In the genomic region with DNA sequence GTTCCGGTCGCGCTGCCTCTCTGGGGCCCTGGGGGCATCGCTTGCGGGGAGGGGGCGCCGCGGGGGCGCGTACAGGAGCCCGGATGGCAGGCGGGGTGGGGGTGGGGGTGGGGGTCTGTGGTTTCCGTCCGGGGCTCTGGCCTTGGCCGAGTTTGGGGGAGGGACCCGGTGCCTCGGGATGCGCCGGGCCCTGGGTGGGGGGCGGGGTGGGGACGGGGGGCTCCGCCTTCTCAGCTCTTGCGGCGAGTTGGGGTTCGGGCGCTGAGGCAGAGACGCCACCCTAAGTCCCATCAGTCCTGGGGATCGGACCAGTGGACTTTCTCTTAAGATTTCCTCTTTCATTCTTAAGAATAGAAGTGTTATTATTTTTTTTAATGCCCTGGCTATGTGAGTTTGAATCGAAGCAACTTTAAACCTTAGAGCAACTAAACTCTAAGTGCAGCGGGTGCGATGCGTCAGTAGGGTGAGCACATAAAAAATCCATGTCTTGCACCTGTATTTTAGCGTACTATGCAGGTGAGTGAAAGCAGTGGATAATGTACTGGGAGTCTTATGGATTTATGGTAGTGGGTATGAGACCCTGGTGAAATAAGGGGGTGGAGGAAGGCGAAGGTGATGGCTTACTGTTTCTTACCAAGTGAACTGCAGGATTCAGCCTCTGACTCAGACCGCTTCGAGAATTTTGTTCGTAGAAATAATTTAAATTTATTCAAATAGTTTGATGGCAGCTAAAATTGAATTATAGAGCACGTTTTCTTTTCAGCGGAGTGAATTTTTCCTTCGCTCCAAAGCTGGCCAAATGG, we compare ENCODE assay signal across 8 cellular contexts. TPM values are rescaled to one million over a fixed set of nuclear protein-coding genes. Genes with fewer than 3 reads are reported as not detected.
DNase-seq lines count a peak whose midpoint lies in the region; ATAC-seq and TF ChIP-seq lines count a peak whose summit lies in the region.

No MANE protein-coding gene starts in this region.

- H3K27ac ChIP-seq in 22Rv1 = peak overlapping the region; percentile 81
- peak overlapping the region; percentile 93 to 99 (median 95) for H3K27ac ChIP-seq in right lobe of liver

- peak overlapping the region; percentile 84 for H3K4me3 Mint-ChIP-seq in WTC11
- peak overlapping the region; percentile 92 for H3K4me3 Mint-ChIP-seq in dendritic cell treated with granulocyte-macrophage colony-stimulating factor and Interleukin-4, amounts not matched to agents 40 ng/mL and 50 ng/mL, for 4 days

- CTCF ChIA-PET in WTC11 (lab: Charles Lee) = interaction anchor here (1.1 to 2.3 kb wide), 3 partner anchors 10 to 203 kb away, joined by 3 to 6 read pairs (median 5); no protein-coding TSS in a partner anchor

- no peak for TF ChIP-seq CTCF in 22Rv1 (IDR thresholded peaks at IDR 0.05)
- TF ChIP-seq CTCF in GM13977 (IDR thresholded peaks at IDR 0.05; ENCODE audit: extremely low read depth, insufficient read depth, missing control alignments) = no peak
- TF ChIP-seq CTCF in WTC11 (IDR thresholded peaks at IDR 0.05) = no peak
- no peak for TF ChIP-seq CTCF in right lobe of liver (IDR thresholded peaks at IDR 0.05)

- H3K4me1 ChIP-seq in right lobe of liver = peaks cover 0 to 37% (median 4%) of the 10 kb centered on the region in 4 donors

- ATAC-seq in WTC11 (peak; percentile 14), right lobe of liver (peak; percentile 1 to 11 (median 2)), HG02763 (IDR thresholded peaks at IDR 0.05; ENCODE audit: unreplicated experiment) (no peak)

- H3K9me3 Mint-ChIP-seq in WTC11 = no peaks in the 10 kb centered on the region
- H3K9me3 Mint-ChIP-seq in dendritic cell treated with granulocyte-macrophage colony-stimulating factor and Interleukin-4, amounts not matched to agents 40 ng/mL and 50 ng/mL, for 4 days = no peaks in the 10 kb centered on the region

- peak overlapping the region; percentile 76 to 92 (median 85) for H3K4me3 ChIP-seq in right lobe of liver

- H3K27me3 Mint-ChIP-seq in WTC11 (ENCODE audit: low read depth) = no peaks in the 10 kb centered on the region
- H3K27me3 Mint-ChIP-seq in dendritic cell treated with granulocyte-macrophage colony-stimulating factor and Interleukin-4, amounts not matched to agents 40 ng/mL and 50 ng/mL, for 4 days = no peaks in the 10 kb centered on the region

- POLR2A ChIA-PET in WTC11 (lab: Charles Lee) = interaction anchor here (0.7 to 1.9 kb wide), 10 partner anchors 10 to 612 kb away, joined by 3 to 11 read pairs (median 4); no protein-coding TSS in a partner anchor

- TF ChIP-seq POLR2A in right lobe of liver (IDR thresholded peaks at IDR 0.05) = no peak

- no peaks in the 10 kb centered on the region for H3K9me3 ChIP-seq in right lobe of liver

- H3K36me3 Mint-ChIP-seq in WTC11 = no peaks in the 10 kb centered on the region
- H3K36me3 Mint-ChIP-seq in dendritic cell treated with granulocyte-macrophage colony-stimulating factor and Interleukin-4, amounts not matched to agents 40 ng/mL and 50 ng/mL, for 4 days (ENCODE audit: low read depth) = peaks cover 18% of the 10 kb centered on the region

- peak overlapping the region; percentile 91 for H3K27ac Mint-ChIP-seq in WTC11
- H3K27ac Mint-ChIP-seq in dendritic cell treated with granulocyte-macrophage colony-stimulating factor and Interleukin-4, amounts not matched to agents 40 ng/mL and 50 ng/mL, for 4 days = peak overlapping the region; percentile 97

- intact Hi-C loops in dendritic cell treated with granulocyte-macrophage colony-stimulating factor and Interleukin-4, amounts not matched to agents 40 ng/mL and 50 ng/mL, for 4 days (cut with micrococcal nuclease) = loop anchor here (2.0 to 10.0 kb wide), 6 partner anchors 83 to 725 kb away; partner anchors contain the start of gene ZNF619
- intact Hi-C loops in right lobe of liver (cut with DNase I) = no loop called here

- peaks cover 46% of the 10 kb centered on the region for H3K4me1 Mint-ChIP-seq in WTC11
- H3K4me1 Mint-ChIP-seq in dendritic cell treated with granulocyte-macrophage colony-stimulating factor and Interleukin-4, amounts not matched to agents 40 ng/mL and 50 ng/mL, for 4 days (ENCODE audit: low read depth) = peaks cover 43% of the 10 kb centered on the region

- in situ Hi-C loops in GM13977 (cut with MboI; ENCODE audit: low pct_unique_long_range_greater_than_20kb, low sequenced_read_pairs, unreplicated experiment) = no loop called here

- no peaks in the 10 kb centered on the region for H3K27me3 ChIP-seq in right lobe of liver

- DNase-seq in GM13977 (ENCODE audit: low spot score) = peak; percentile 79
- peak; percentile 30 for DNase-seq in HT1080 (ENCODE audit: low read depth)
- DNase-seq in WTC11 (ENCODE audit: low spot score) = peak; percentile 53
- peak in 1 of 3 donors; percentile 43 for DNase-seq in right lobe of liver
- peak; percentile 19 for DNase-seq in stimulated activated CD8-positive, alpha-beta memory T cell treated with anti-CD3 and anti-CD28 coated beads, Interleukin-4, amount 100 ng/mL, for 24 hours (ENCODE audit: low read depth)

- no peaks in the 10 kb centered on the region for H3K36me3 ChIP-seq in right lobe of liver

- WGBS in right lobe of liver (ENCODE audit: insufficient coverage, low coverage, low lambda C conversion rate, missing lambda C conversion rate) = under 1% methylated on average over 18 of the region's 40 CpGs

TF ChIP-seq in WTC11, 78 proteins besides CTCF, POLR2A, EP300 and RAD21:
- no peak for TF ChIP-seq IRF2 (CRISPR knock-in tag; IDR thresholded peaks at IDR 0.05; ENCODE audit: borderline replicate concordance, low read depth)
- TF ChIP-seq MXD4 (CRISPR knock-in tag; IDR thresholded peaks at IDR 0.05; ENCODE audit: borderline replicate concordance) = no peak
- TF ChIP-seq HMGA2 (CRISPR knock-in tag; IDR thresholded peaks at IDR 0.05) = no peak
- no peak for TF ChIP-seq ZNF138 (CRISPR knock-in tag; conservative IDR thresholded peaks at IDR 0.05)
- no peak for TF ChIP-seq ZNF281 (CRISPR knock-in tag; IDR thresholded peaks at IDR 0.05)
- TF ChIP-seq HMGXB4 (CRISPR knock-in tag; IDR thresholded peaks at IDR 0.05) = no peak
- no peak for TF ChIP-seq ZBTB43 (CRISPR knock-in tag; IDR thresholded peaks at IDR 0.05)
- TF ChIP-seq E2F4 (CRISPR knock-in tag; IDR thresholded peaks at IDR 0.05; ENCODE audit: borderline replicate concordance, low read depth) = no peak
- no peak for TF ChIP-seq CREB1 (CRISPR knock-in tag; IDR thresholded peaks at IDR 0.05)
- no peak for TF ChIP-seq ZNF671 (CRISPR knock-in tag; IDR thresholded peaks at IDR 0.05)

RNA-seq across cellular contexts. Expression of gene CTNNB1, which starts 0.8 kb away (rescaled TPM):
- 473 and 490 TPM in 2 replicates for total RNA-seq in HT1080 (2014; rRNA removed; shearing (Covaris generic))
- 202 and 215 TPM in 2 replicates for polyA plus RNA-seq in HT1080 (2015; cell fraction: cytosol; rRNA removed)
- 705 and 864 TPM in 2 replicates for polyA plus RNA-seq in HT1080 (2015; cell fraction: nucleus; rRNA removed)
- total RNA-seq in WTC11 (2021) (387 to 436 TPM (median 432 TPM) in 3 replicates), right lobe of liver (100 to 1,000 TPM; 107 to 160 (median 138) TPM)
